ENCODE assay signal across 17 cellular contexts in the genomic region with DNA sequence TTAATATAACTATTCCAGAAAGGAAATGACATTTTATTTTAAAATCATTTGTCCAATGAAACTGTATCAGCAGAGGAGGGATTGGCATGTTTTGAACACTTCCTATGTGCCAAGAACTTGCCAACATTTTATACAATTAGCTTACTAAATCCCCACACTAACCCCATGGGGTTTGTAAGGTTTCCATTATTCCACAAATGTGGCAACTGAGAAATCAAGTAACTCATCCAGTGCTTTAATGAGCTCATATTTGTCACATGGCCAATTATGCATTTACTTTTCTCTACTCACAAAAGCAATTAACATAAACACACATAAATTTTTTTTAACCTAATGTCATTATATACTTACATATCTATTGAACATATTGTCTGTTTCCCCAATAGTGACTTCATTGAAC. TPM values are rescaled to one million over a fixed set of nuclear protein-coding genes. Genes with fewer than 3 reads are reported as not detected.
DNase-seq lines count a peak whose midpoint lies in the region; ATAC-seq and TF ChIP-seq lines count a peak whose summit lies in the region.
"Had no signal": no experiment of that assay in that cellular context is flagged by ENCODE, and none has a peak within 500 bp of the region (broad histone marks: within the 10 kb centered on the region; RNA-seq: fewer than 3 reads in every experiment).

No MANE protein-coding gene starts in this region.

- H3K9me3 Mint-ChIP-seq in memory B cell: no peaks in the 10 kb centered on the region

- TF ChIP-seq CTCF in LNCaP clone FGC (IDR thresholded peaks at IDR 0.05; ENCODE audit: control insufficient read depth, extremely low read depth, insufficient read depth) (no peak), tibial artery (IDR thresholded peaks at IDR 0.05) (no peak)

- H3K4me1 ChIP-seq in tibial artery: peaks cover 0 to 5% (median 2%) of the 10 kb centered on the region in 4 donors
- no peaks in the 10 kb centered on the region for H3K4me1 ChIP-seq in SJCRH30
- H3K4me1 ChIP-seq: HAP-1 had no signal

- H3K27me3 ChIP-seq in tibial artery: no peaks in the 10 kb centered on the region
- H3K27me3 ChIP-seq in SJCRH30: no peaks in the 10 kb centered on the region

- no peak for ATAC-seq in memory B cell (ENCODE audit: low read depth)
- ATAC-seq in GM21825 (IDR thresholded peaks at IDR 0.05; ENCODE audit: unreplicated experiment): no peak

- H3K9ac ChIP-seq in SK-N-MC (ENCODE audit: insufficient read length): no peak overlapping the region

- intact Hi-C loops in tibial artery (cut with DNase I; ENCODE audit: low total_unique reads): no loop called here

- peak overlapping the region; percentile 41 for H3K27ac Mint-ChIP-seq in memory B cell

- peaks cover 11% of the 10 kb centered on the region for H3K4me1 Mint-ChIP-seq in memory B cell

- no peaks in the 10 kb centered on the region for H3K27me3 Mint-ChIP-seq in memory B cell

- no peaks in the 10 kb centered on the region; the same call in 1 of the 2 replicates for H3K9me3 ChIP-seq in SK-N-MC (ENCODE audit: low read depth, low read length)
- no peaks in the 10 kb centered on the region for H3K9me3 ChIP-seq in tibial artery
- peaks cover 5% of the 10 kb centered on the region; the same call in 1 of the 2 replicates for H3K9me3 ChIP-seq in SJCRH30 (replicated peaks)
- H3K9me3 ChIP-seq: HAP-1 had no signal

- H3K27ac ChIP-seq in SK-N-MC (peak overlapping the region; percentile 46; the same call in 1 of the 2 replicates), tibial artery (no peak overlapping the region), SJCRH30 (no peak overlapping the region)
- H3K27ac ChIP-seq: PC-9 had no signal

- H3K4me3 Mint-ChIP-seq in memory B cell: no peak overlapping the region

- DNase-seq in NCI-H146 (lab: John Stamatoyannopoulos, UW) (peak; percentile 5), NCI-H146 treated with DMSO at 0.1 percent for 48 hours (lab: John Stamatoyannopoulos, UW; ENCODE audit: unreplicated experiment) (no peak), LNCaP clone FGC (ENCODE audit: low read depth) (peak; percentile 62), SK-N-MC (ENCODE audit: low read depth, low spot score) (no peak), memory B cell (ENCODE audit: low spot score in 2 of 2) (no peak), tibial artery (no peak), SJCRH30 (no peak)
- DNase-seq: C1 segment of cervical spinal cord, DMS153, IMR-90, Kasumi-1, NCI-H2107, NCI-H345, NCI-H774, PC-9 had no signal

- H3K36me3 ChIP-seq in SK-N-MC (ENCODE audit: insufficient read depth, low read length) (peaks cover 12% of the 10 kb centered on the region; the same call in 1 of the 2 replicates), tibial artery (peaks cover 8 to 15% (median 8%) of the 10 kb centered on the region in 3 donors), SJCRH30 (no peaks in the 10 kb centered on the region)

- peaks cover 42% of the 10 kb centered on the region for H3K36me3 Mint-ChIP-seq in memory B cell

- H3K4me3 ChIP-seq in LNCaP clone FGC (ENCODE audit: low read depth, low read length) (no peak overlapping the region), SK-N-MC (no peak overlapping the region), tibial artery (no peak overlapping the region), SJCRH30 (no peak overlapping the region)
- H3K4me3 ChIP-seq: HAP-1, PC-9 had no signal

RNA-seq across cellular contexts. Expression of gene MANBA, which starts 37.3 kb away (rescaled TPM):
- 13.5 and 14.1 TPM in 2 replicates for total RNA-seq in SJCRH30 (2014; rRNA removed; shearing (Covaris generic))

Comparison
In these comparisons a context has a peak if more than half of its experiments do, and no peak if none do; other contexts are left out.
1. DNase-seq: peak in NCI-H146 (single experiment) and LNCaP clone FGC (single experiment); none in NCI-H146 treated with DMSO at 0.1 percent for 48 hours (single experiment), SK-N-MC (single experiment), memory B cell (0 of 2), tibial artery (0 of 2) and SJCRH30 (0 of 2).